Comparison of ENCODE assay signal across 8 cellular contexts in genomic region chr2:101307950-101308431, GRCh38. TPM values are rescaled to one million over a fixed set of nuclear protein-coding genes. Genes with fewer than 3 reads are reported as not detected.
DNase-seq lines count a peak whose midpoint lies in the region; ATAC-seq and TF ChIP-seq lines count a peak whose summit lies in the region.

No MANE protein-coding gene starts in this region.

- H3K4me3 Mint-ChIP-seq in T-helper 17 cell: peak overlapping the region; percentile 100

- H3K18ac ChIP-seq in mesendoderm (ENCODE audit: low read length): peak overlapping the region; percentile 24

- H3K27me3 Mint-ChIP-seq in T-helper 17 cell: no peaks in the 10 kb centered on the region

- peak overlapping the region; percentile 47 for H3K4me2 ChIP-seq in mesendoderm (ENCODE audit: low read length)

- H3K9me3 ChIP-seq in T-helper 17 cell (ENCODE audit: control insufficient read depth, low read length, poor library complexity, severe bottlenecking) (no peaks in the 10 kb centered on the region), transverse colon (no peaks in the 10 kb centered on the region)

- H3K4me3 ChIP-seq in mesendoderm (ENCODE audit: low read length): peak overlapping the region; percentile 73
- H3K4me3 ChIP-seq in transverse colon: peak overlapping the region; percentile 78 to 92 (median 85)

- DNase-seq in NK-92 treated with Interleukin-12 subunit alpha and Interleukin-12 subunit beta, amount 100 ng/mL, for 24 hours (lab: John Stamatoyannopoulos, UW): peak; percentile 44
- no peak for DNase-seq in NK-92 (lab: John Stamatoyannopoulos, UW; ENCODE audit: unreplicated experiment)
- peak in 1 of 3 donors; percentile 17 for DNase-seq in T-helper 17 cell
- DNase-seq in dermis blood vessel endothelial cell: peak; percentile 34
- peak; percentile 45 for DNase-seq in mesendoderm
- DNase-seq in transverse colon: peak; percentile 33
- no peak for DNase-seq in SIG-M5 (lab: John Stamatoyannopoulos, UW)

- peak overlapping the region; percentile 99 for H3K27ac Mint-ChIP-seq in T-helper 17 cell

- no peak overlapping the region for H4K5ac ChIP-seq in mesendoderm (ENCODE audit: low read length)

- H2BK5ac ChIP-seq in mesendoderm (ENCODE audit: low read length): no peak overlapping the region

- in situ Hi-C loops in transverse colon (cut with MboI; ENCODE audit: low pct_ligation_motif_present in 1 of 4, low pct_unique_long_range_greater_than_20kb in 1 of 4, low sequenced_read_pairs in 3 of 4): no loop called here

- H4K8ac ChIP-seq in mesendoderm (ENCODE audit: low read depth, low read length): no peak overlapping the region

- no peak overlapping the region for H2AK5ac ChIP-seq in mesendoderm (ENCODE audit: low read length)

- H3K79me2 ChIP-seq in mesendoderm (ENCODE audit: control insufficient read depth, insufficient read depth, low read length): peaks cover 34% of the 10 kb centered on the region

- H3K27ac ChIP-seq in mesendoderm (ENCODE audit: low read depth, low read length) (no peak overlapping the region), transverse colon (peak overlapping the region; percentile 92 to 95 (median 94))

- ATAC-seq in HG03066 (IDR thresholded peaks at IDR 0.05; ENCODE audit: low read depth, unreplicated experiment) (peak; percentile 6), T-helper 17 cell (peak; percentile 13)

- TF ChIP-seq POLR2A in transverse colon (IDR thresholded peaks at IDR 0.05): no peak

- peak overlapping the region; percentile 95 for H3K9ac ChIP-seq in mesendoderm (ENCODE audit: low read length)

- H3K27me3 ChIP-seq in mesendoderm (ENCODE audit: insufficient read depth, low read length, poor library complexity) (no peaks in the 10 kb centered on the region), transverse colon (no peaks in the 10 kb centered on the region)

- intact Hi-C loops in transverse colon (cut with DNase I; ENCODE audit: low total_unique reads): no loop called here

- peaks cover 47% of the 10 kb centered on the region for H3K4me1 Mint-ChIP-seq in T-helper 17 cell

- H3K4ac ChIP-seq in mesendoderm (ENCODE audit: low read depth, low read length): peak overlapping the region; percentile 49

- H3K36me3 Mint-ChIP-seq in T-helper 17 cell (ENCODE audit: low read depth): peaks cover 7% of the 10 kb centered on the region

- no CpG with 5 or more reads among the region's 57 CpGs for WGBS in mesendoderm (ENCODE audit: extremely low coverage, insufficient coverage, low lambda C conversion rate)
- WGBS in transverse colon (ENCODE audit: low coverage in 1 of 2), 2 donors: 0% methylated on average over 20 of the region's 57 CpGs; no CpG with 5 or more reads in 1 of the 2 donors

- peak overlapping the region; percentile 86 for H3K23ac ChIP-seq in mesendoderm (ENCODE audit: low read length)

- no peak for TF ChIP-seq EP300 in transverse colon (IDR thresholded peaks at IDR 0.05; ENCODE audit: low read depth)

- no peak for TF ChIP-seq CTCF in transverse colon (IDR thresholded peaks at IDR 0.05)

- H3K4me1 ChIP-seq in mesendoderm (ENCODE audit: control insufficient read depth, low read depth, low read length) (peaks cover 4% of the 10 kb centered on the region), transverse colon (peaks cover 11 to 59% (median 31%) of the 10 kb centered on the region in 4 donors)

- H3K56ac ChIP-seq in mesendoderm (ENCODE audit: low read length): peak overlapping the region; percentile 99

- no peak overlapping the region for H2BK15ac ChIP-seq in mesendoderm (replicated peaks; ENCODE audit: low read depth)

- no peak overlapping the region for H2BK120ac ChIP-seq in mesendoderm (ENCODE audit: low read depth, low read length)

- H3K36me3 ChIP-seq in mesendoderm (ENCODE audit: control insufficient read depth, insufficient read depth, low read length): no peaks in the 10 kb centered on the region
- H3K36me3 ChIP-seq in transverse colon: no peaks in the 10 kb centered on the region

- peaks cover 10% of the 10 kb centered on the region for H3K79me1 ChIP-seq in mesendoderm (ENCODE audit: low read length)

RNA-seq across cellular contexts. Expression of gene RNF149, which starts 0.5 kb away (rescaled TPM):
- total RNA-seq in T-helper 17 cell (100 to 1,000 TPM; 180 to 185 TPM), dermis blood vessel endothelial cell (41.5 and 56.5 TPM in 2 replicates), transverse colon (100 to 1,000 TPM in 1 of 4 donors, 10 to 100 TPM in 3; 22.7 to 100 (median 54.6) TPM)
- polyA plus RNA-seq in mesendoderm (2013, experiment 1 of 2): 11.3 TPM
- polyA plus RNA-seq in mesendoderm (2013, experiment 2 of 2): 11.5 TPM

RNA-seq across cellular contexts. Expression of gene CNOT11, which starts 55.3 kb away (rescaled TPM):
- total RNA-seq in T-helper 17 cell (10 to 100 TPM; 48.3 to 48.5 TPM), dermis blood vessel endothelial cell (21.1 and 21.3 TPM in 2 replicates), transverse colon (10 to 100 TPM; 36.8 to 48.4 (median 37.6) TPM)
- polyA plus RNA-seq in mesendoderm (2013, experiment 1 of 2): 46.0 TPM
- polyA plus RNA-seq in mesendoderm (2013, experiment 2 of 2): 47.2 TPM

Comparison
In these comparisons a context has a peak if more than half of its experiments do, and no peak if none do; other contexts are left out.
1. DNase-seq: peak in NK-92 treated with Interleukin-12 subunit alpha and Interleukin-12 subunit beta, amount 100 ng/mL, for 24 hours (single experiment), dermis blood vessel endothelial cell (single experiment), mesendoderm (single experiment) and transverse colon (single experiment); none in NK-92 (single experiment) and SIG-M5 (single experiment).